ENCODE assay signal across 8 cellular contexts in the genomic region with DNA sequence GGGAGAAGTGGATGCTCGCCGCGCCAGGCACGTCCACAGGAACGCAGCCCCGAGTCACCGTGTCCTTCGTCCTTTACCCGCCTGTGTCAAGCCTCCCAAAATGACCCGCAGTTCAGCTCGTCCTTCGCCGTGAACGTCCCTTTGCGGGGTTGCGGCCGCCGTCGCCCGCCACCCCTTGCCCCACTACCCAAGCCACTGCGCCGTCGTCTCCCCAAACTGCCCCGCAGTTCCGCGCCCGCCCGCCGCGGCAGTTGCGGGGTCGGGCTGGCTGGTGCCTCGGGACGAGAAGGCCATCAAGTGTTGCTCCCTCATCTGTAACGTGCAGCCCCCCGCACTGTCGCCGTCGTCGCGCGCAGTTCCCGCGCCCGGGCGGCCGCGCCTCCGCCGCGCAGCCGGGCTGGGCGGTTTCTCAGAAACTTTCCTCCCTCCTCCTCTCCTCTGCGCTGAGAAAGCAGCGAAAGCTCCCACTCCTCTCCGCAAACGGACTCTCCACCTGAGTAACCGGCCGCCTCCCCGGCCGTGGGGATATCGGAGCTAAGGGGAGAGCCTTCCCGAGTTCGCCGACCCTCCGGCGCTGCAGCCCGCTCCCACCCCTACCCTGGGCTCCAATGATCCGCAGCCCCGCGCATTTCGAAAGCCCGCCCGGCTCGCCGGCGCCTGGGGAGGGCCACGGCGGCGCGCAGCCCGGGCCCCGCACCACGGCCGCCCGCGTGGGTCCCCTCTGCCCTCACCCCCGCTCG. TPM values are rescaled to one million over a fixed set of nuclear protein-coding genes. Genes with fewer than 3 reads are reported as not detected.
DNase-seq lines count a peak whose midpoint lies in the region; ATAC-seq and TF ChIP-seq lines count a peak whose summit lies in the region.

No MANE protein-coding gene starts in this region.

- H3K36me3 ChIP-seq in OCI-LY7 (ENCODE audit: insufficient read depth, low read length) = peaks cover 45% of the 10 kb centered on the region
- H3K36me3 ChIP-seq in heart right ventricle = peaks cover 0 to 36% (median 20%) of the 10 kb centered on the region in 9 donors

- H3K27ac ChIP-seq in OCI-LY7 (ENCODE audit: low read depth, low read length, poor library complexity, severe bottlenecking) (peak overlapping the region; percentile 98), heart right ventricle (peak overlapping the region; percentile 95 to 100 (median 98))

- peaks cover 21% of the 10 kb centered on the region for H3K4me1 Mint-ChIP-seq in progenitor cell of endocrine pancreas (ENCODE audit: low read depth)

- H4K20me1 ChIP-seq in OCI-LY7 (ENCODE audit: insufficient read depth, low read length) = peaks cover 6% of the 10 kb centered on the region; the same call in 1 of the 2 replicates

- peak; percentile 9 to 71 (median 18) for ATAC-seq in heart right ventricle

- H3K79me2 ChIP-seq in OCI-LY7 (ENCODE audit: insufficient read depth, low read depth, low read length) = peaks cover 76% of the 10 kb centered on the region

- H3K36me3 Mint-ChIP-seq in progenitor cell of endocrine pancreas (ENCODE audit: insufficient read depth) = peaks cover 22% of the 10 kb centered on the region

- intact Hi-C loops in OCI-LY7 (cut with micrococcal nuclease; ENCODE audit: unreplicated experiment) = loop anchor here (5.0 to 10.0 kb wide), 5 partner anchors 969 to 2002 kb away; partner anchors contain the start of gene YBX3
- intact Hi-C loops in heart right ventricle (cut with DNase I) = loop anchor here in 2 of 10 donors (2.0 to 5.0 kb wide), 2 partner anchors 61 to 63 kb away; partner anchors contain the start of gene APOLD1 (in 2 of the 2)

- WGBS in heart right ventricle, 2 donors = 0% methylated on average over 88 to 89 of the region's 89 CpGs

- peak overlapping the region; percentile 52; the same call in 1 of the 2 replicates for H2AFZ ChIP-seq in OCI-LY7 (ENCODE audit: low read length)

- peak overlapping the region; percentile 94 for H3K4me2 ChIP-seq in OCI-LY7 (ENCODE audit: low read length)

- POLR2A ChIA-PET in OCI-LY7 (lab: Charles Lee) = interaction anchor here (0.6 to 4.9 kb wide), 9 partner anchors 7 to 366 kb away, joined by 3 to 26 read pairs (median 8); partner anchors contain the start of gene BORCS5

- H3K9me3 ChIP-seq in OCI-LY7 (ENCODE audit: low read length) = no peaks in the 10 kb centered on the region
- H3K9me3 ChIP-seq in heart right ventricle = no peaks in the 10 kb centered on the region

- CTCF ChIA-PET in OCI-LY7 (lab: Charles Lee; ENCODE audit: unreplicated experiment) = no interaction called here

- H3K4me3 ChIP-seq in GM12865 (ENCODE audit: low read depth, low read length) = peak overlapping the region; percentile 55
- peak overlapping the region; percentile 88 for H3K4me3 ChIP-seq in OCI-LY7 (ENCODE audit: low read depth, low read length, poor library complexity, severe bottlenecking)
- peak overlapping the region; percentile 42 to 90 (median 77) for H3K4me3 ChIP-seq in heart right ventricle

- H3K27ac Mint-ChIP-seq in progenitor cell of endocrine pancreas = peak overlapping the region; percentile 88

- H3K27me3 Mint-ChIP-seq in progenitor cell of endocrine pancreas = peaks cover 17% of the 10 kb centered on the region

- peaks cover 50% of the 10 kb centered on the region for H3K4me1 ChIP-seq in OCI-LY7 (ENCODE audit: insufficient read depth, low read length, poor library complexity, severe bottlenecking)
- H3K4me1 ChIP-seq in heart right ventricle = peaks cover 3 to 66% (median 55%) of the 10 kb centered on the region in 9 donors

- BruUV-seq in OCI-LY7 (replicated peaks; lab: Mats Ljungman, UMichigan) = no TSS peak

- H3K9me2 ChIP-seq in OCI-LY7 (ENCODE audit: insufficient read depth, low read length) = no peaks in the 10 kb centered on the region

- TF ChIP-seq CTCF in GM12865 (IDR thresholded peaks at IDR 0.05; ENCODE audit: insufficient read depth, low read depth, low read length, missing control alignments) = no peak
- no peak for TF ChIP-seq CTCF in OCI-LY7 (conservative IDR thresholded peaks at IDR 0.05; ENCODE audit: low read length)
- TF ChIP-seq CTCF in heart right ventricle (IDR thresholded peaks at IDR 0.05) = no peak
- no peak for TF ChIP-seq CTCF in progenitor cell of endocrine pancreas (IDR thresholded peaks at IDR 0.05; ENCODE audit: unreplicated experiment)

- no peaks in the 10 kb centered on the region for H3K27me3 ChIP-seq in heart right ventricle

- H3K4me3 Mint-ChIP-seq in progenitor cell of endocrine pancreas (ENCODE audit: low read depth) = peak overlapping the region; percentile 90

- DNase-seq in GM12865 (ENCODE audit: low read depth) = peak; percentile 54
- DNase-seq in OCI-LY7 (ENCODE audit: low spot score) = peak; percentile 52
- DNase-seq in activated naive CD4-positive, alpha-beta T cell treated with anti-CD3 and anti-CD28 coated beads, Interleukin-2, amount 50 U/mL, for 16 hours = peak; percentile 48
- DNase-seq in heart right ventricle = peak; percentile 48 to 60
- DNase-seq in progenitor cell of endocrine pancreas (ENCODE audit: low spot score, unreplicated experiment) = peak; percentile 44
- DNase-seq in AG20443 (ENCODE audit: low spot score) = no peak
- DNase-seq in GM19238 (ENCODE audit: insufficient read length, low spot score) = no peak
- no peak for DNase-seq in NOMO-1 treated with dmso at 0.1 percent for 144 hours (lab: John Stamatoyannopoulos, UW; ENCODE audit: unreplicated experiment)

- H3K9me3 Mint-ChIP-seq in progenitor cell of endocrine pancreas (ENCODE audit: low read depth) = no peaks in the 10 kb centered on the region

RNA-seq across cellular contexts. Expression of gene CDKN1B, which starts 6.7 kb away (rescaled TPM):
- 59.4 and 65.7 TPM in 2 replicates for total RNA-seq in OCI-LY7 (2014; rRNA removed; shearing (Covaris generic))
- 45.3 and 54.7 TPM in 2 replicates for total RNA-seq in OCI-LY7 (2022)
- 10 to 100 TPM; 26.3 to 56.2 (median 39.2) TPM for total RNA-seq in heart right ventricle
- 10 to 100 TPM; 20.8 to 21.7 TPM for polyA plus RNA-seq in heart right ventricle
- 36.7 and 40.8 TPM in 2 replicates for total RNA-seq in progenitor cell of endocrine pancreas

RNA-seq across cellular contexts. Expression of gene GPR19, which starts 27.9 kb away (rescaled TPM):
- total RNA-seq in OCI-LY7 (2014; rRNA removed; shearing (Covaris generic)) = 13.6 and 17.3 TPM in 2 replicates
- total RNA-seq in OCI-LY7 (2022) (16.9 and 24.2 TPM in 2 replicates), heart right ventricle (under 1 TPM in 1 of 10 donors, not detected in 9; 0.56 TPM), progenitor cell of endocrine pancreas (1.2 and 2.0 TPM in 2 replicates)
- under 1 TPM; 0.09 to 0.15 TPM for polyA plus RNA-seq in heart right ventricle

Comparison
In these comparisons a context has a peak if more than half of its experiments do, and no peak if none do; other contexts are left out.
1. DNase-seq: peak in GM12865 (single experiment), OCI-LY7 (single experiment), activated naive CD4-positive, alpha-beta T cell treated with anti-CD3 and anti-CD28 coated beads, Interleukin-2, amount 50 U/mL, for 16 hours (single experiment), heart right ventricle (2 of 2) and progenitor cell of endocrine pancreas (single experiment); none in AG20443 (single experiment), GM19238 (single experiment) and NOMO-1 treated with dmso at 0.1 percent for 144 hours (single experiment).
2. Peak in every context shown above with its lines, with median percentiles within 50 percentile points of each other: H3K4me3 ChIP-seq.